In genomic region chr9:84315278-84315877, GRCh38 we compare ENCODE assay signal across 8 cellular contexts. TPM values are rescaled to one million over a fixed set of nuclear protein-coding genes. Genes with fewer than 3 reads are reported as not detected.
DNase-seq lines count a peak whose midpoint lies in the region; ATAC-seq and TF ChIP-seq lines count a peak whose summit lies in the region.

No MANE protein-coding gene starts in this region.

- H3K27ac ChIP-seq in lung (ENCODE audit: low read depth in 1 of 2, low read length in 1 of 2): no peak overlapping the region

- TF ChIP-seq CTCF in Calu3 (IDR thresholded peaks at IDR 0.05; ENCODE audit: unreplicated experiment): peak; percentile 50
- TF ChIP-seq CTCF in lung (IDR thresholded peaks at IDR 0.05; ENCODE audit: control extremely low read depth, extremely low read depth): peak; percentile 41

- no peak overlapping the region for H3K27ac Mint-ChIP-seq in Calu3 (ENCODE audit: unreplicated experiment)

- H3K9me3 ChIP-seq in lung (ENCODE audit: control insufficient read depth in 2 of 2, insufficient read depth in 1 of 2, low read length in 1 of 2): no peaks in the 10 kb centered on the region

- no peak overlapping the region for H3K4me3 ChIP-seq in lung

- H3K9me3 Mint-ChIP-seq in Calu3 (ENCODE audit: low read depth, unreplicated experiment): no peaks in the 10 kb centered on the region

- no peaks in the 10 kb centered on the region for H3K36me3 Mint-ChIP-seq in Calu3 (ENCODE audit: insufficient read depth, unreplicated experiment)

- H3K36me3 ChIP-seq in lung (ENCODE audit: control insufficient read depth in 2 of 2, insufficient read depth in 2 of 2, low read length in 2 of 2): no peaks in the 10 kb centered on the region

- H3K4me3 Mint-ChIP-seq in Calu3 (ENCODE audit: low read depth, unreplicated experiment): no peak overlapping the region

- DNase-seq in Calu3 (peak; percentile 43), HCEC 1CT (peak; percentile 46), NCI-H2171 (lab: John Stamatoyannopoulos, UW) (peak; percentile 19), dermis microvascular lymphatic vessel endothelial cell (ENCODE audit: low read depth in 2 of 2) (peak; percentile 48 to 57), lung (ENCODE audit: low spot score) (peak; percentile 45)
- peak; percentile 35 to 49 for DNase-seq in activated CD4-positive, alpha-beta T cell treated with anti-CD3 and anti-CD28 coated beads for 4 hours
- DNase-seq in stimulated activated CD8-positive, alpha-beta memory T cell treated with anti-CD3 and anti-CD28 coated beads, Interleukin-12 subunit alpha, Interleukin-12 subunit beta, amount 100 ng/mL, for 4 hours (ENCODE audit: low read depth): peak; percentile 14

- ATAC-seq in lung (ENCODE audit: insufficient read depth, low FRiP score): no peak
- no peak for ATAC-seq in GM19452 (IDR thresholded peaks at IDR 0.05; ENCODE audit: unreplicated experiment)

- CTCF ChIA-PET in Calu3 (lab: Charles Lee): interaction anchor here (0.7 to 1.1 kb wide), 3 partner anchors 10 to 26 kb away, joined by 3 read pairs; no protein-coding TSS in a partner anchor

- no peaks in the 10 kb centered on the region for H3K4me1 ChIP-seq in lung (ENCODE audit: control insufficient read depth in 2 of 2, insufficient read depth in 2 of 2, low read length in 2 of 2)

- H3K27me3 Mint-ChIP-seq in Calu3 (ENCODE audit: unreplicated experiment): no peaks in the 10 kb centered on the region

- peaks cover 9% of the 10 kb centered on the region for H3K4me1 Mint-ChIP-seq in Calu3 (ENCODE audit: low read depth, unreplicated experiment)

- 11 to 15% methylated on average over 8 of the region's 8 CpGs for WGBS in lung, 2 donors

- H3K27me3 ChIP-seq in lung (ENCODE audit: control insufficient read depth, insufficient read depth): no peaks in the 10 kb centered on the region

- intact Hi-C loops in Calu3 (cut with micrococcal nuclease; ENCODE audit: unreplicated experiment): no loop called here

- BruUV-seq in Calu3 (replicated peaks; lab: Mats Ljungman, UMichigan): no TSS peak

RNA-seq across cellular contexts. Expression of gene SLC28A3, which starts 25.2 kb away (rescaled TPM):
- total RNA-seq in Calu3 (2022) (10.7 and 18.3 TPM in 2 replicates), dermis microvascular lymphatic vessel endothelial cell (not detected in 2 replicates), lung (1 to 10 TPM in 1 of 2 donors, under 1 TPM in 1; 0.98 to 4.0 TPM)
- under 1 TPM; 0.59 to 0.78 TPM for polyA plus RNA-seq in lung
